ENCODE assay signal across 9 cellular contexts in the genomic region with DNA sequence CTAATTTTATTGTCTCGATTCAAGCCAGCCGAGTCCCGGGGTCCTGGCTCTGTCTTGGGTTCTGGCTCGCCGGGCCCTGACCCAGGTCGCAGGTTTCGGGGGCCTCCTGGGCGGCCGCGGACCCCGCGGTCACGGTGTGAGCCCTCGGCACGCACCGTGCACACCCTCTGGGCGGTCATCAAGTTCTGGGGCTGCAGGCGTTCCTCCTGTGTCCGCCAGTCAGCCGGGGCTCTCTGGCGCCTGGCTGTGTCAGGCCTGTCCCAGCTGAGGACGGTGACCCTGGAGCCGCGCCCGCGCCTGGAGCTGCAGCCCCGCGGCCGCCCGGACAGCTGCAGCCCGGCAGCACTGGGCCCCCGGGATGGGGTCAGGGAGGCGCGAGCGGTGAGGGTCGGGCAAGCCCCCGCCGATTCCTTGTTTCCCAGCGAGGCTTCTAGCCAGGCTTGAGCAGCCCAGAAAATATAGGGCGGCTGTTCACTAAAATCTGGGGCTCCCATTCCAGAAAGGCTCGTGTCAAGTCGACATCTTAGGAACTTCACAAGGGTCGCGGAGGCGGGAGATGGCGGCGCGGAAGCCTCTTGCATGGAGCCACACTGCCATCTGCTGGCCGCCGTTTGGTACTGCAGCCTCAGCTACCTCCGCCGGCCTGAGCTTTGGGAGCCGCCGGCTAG. TPM values are rescaled to one million over a fixed set of nuclear protein-coding genes. Genes with fewer than 3 reads are reported as not detected.
A peak's percentile ranks its signal among the peaks of the same experiment; 100 is the strongest.
DNase-seq lines count a peak whose midpoint lies in the region; ATAC-seq and TF ChIP-seq lines count a peak whose summit lies in the region.
"Had no signal": no experiment of that assay in that cellular context is flagged by ENCODE, and none has a peak within 500 bp of the region (broad histone marks: within the 10 kb centered on the region; RNA-seq: fewer than 3 reads in every experiment).

No MANE protein-coding gene starts in this region.

- H3K36me3 Mint-ChIP-seq in T-helper 17 cell (ENCODE audit: low read depth), result peaks cover 7% of the 10 kb centered on the region

- peak overlapping the region; percentile 83 for H3K4me3 Mint-ChIP-seq in T-helper 17 cell

- 2% methylated on average over 54 of the region's 54 CpGs for WGBS in right cardiac atrium

- H3K4me1 ChIP-seq in right cardiac atrium (ENCODE audit: control insufficient read depth, insufficient read depth, low read length) (peaks cover 4% of the 10 kb centered on the region), rectal smooth muscle tissue (ENCODE audit: control insufficient read depth, insufficient read depth, low read length) (no peaks in the 10 kb centered on the region), vagina (peaks cover 42% of the 10 kb centered on the region)

- peak overlapping the region; percentile 59 for H3K4me3 ChIP-seq in right cardiac atrium (ENCODE audit: low read length)
- peak overlapping the region; percentile 79 for H3K4me3 ChIP-seq in rectal smooth muscle tissue (ENCODE audit: low read length)
- H3K4me3 ChIP-seq in vagina, result peak overlapping the region; percentile 55 to 64

- H3K4me1 Mint-ChIP-seq in T-helper 17 cell, result peaks cover 21% of the 10 kb centered on the region

- H3K9me3 ChIP-seq in T-helper 17 cell (ENCODE audit: control insufficient read depth, low read length, poor library complexity, severe bottlenecking) (no peaks in the 10 kb centered on the region), right cardiac atrium (ENCODE audit: control insufficient read depth, low read length) (no peaks in the 10 kb centered on the region), vagina (no peaks in the 10 kb centered on the region)

- no peak overlapping the region for H3K27ac ChIP-seq in right cardiac atrium (ENCODE audit: low read length)
- H3K27ac ChIP-seq in rectal smooth muscle tissue (ENCODE audit: low read depth, low read length), result peak overlapping the region; percentile 64
- peak overlapping the region; percentile 75 for H3K27ac ChIP-seq in vagina

- peak overlapping the region; percentile 29 for H3K9ac ChIP-seq in rectal smooth muscle tissue (ENCODE audit: low read length)

- peak overlapping the region; percentile 78 for H3K27ac Mint-ChIP-seq in T-helper 17 cell

- peaks cover 80% of the 10 kb centered on the region for H3K27me3 Mint-ChIP-seq in T-helper 17 cell

- no peaks in the 10 kb centered on the region for H3K27me3 ChIP-seq in right cardiac atrium (ENCODE audit: control insufficient read depth, insufficient read depth)
- H3K27me3 ChIP-seq in rectal smooth muscle tissue (ENCODE audit: control insufficient read depth, insufficient read depth, low read length), result peaks cover 2% of the 10 kb centered on the region
- H3K27me3 ChIP-seq in vagina, result no peaks in the 10 kb centered on the region

- peak; percentile 98 to 100 (median 99) for TF ChIP-seq CTCF in vagina (IDR thresholded peaks at IDR 0.05)

- no peaks in the 10 kb centered on the region for H3K36me3 ChIP-seq in rectal smooth muscle tissue (ENCODE audit: control insufficient read depth, insufficient read depth, low read length)
- no peaks in the 10 kb centered on the region for H3K36me3 ChIP-seq in vagina

- TF ChIP-seq POLR2A in vagina (IDR thresholded peaks at IDR 0.05), result no peak

- intact Hi-C loops in right cardiac atrium (cut with DNase I) (loop anchor here (5.0 to 10.0 kb wide), 4 partner anchors 478 to 1276 kb away; no protein-coding TSS in a partner anchor), vagina (cut with DNase I) (loop anchor here (10.0 kb wide), 1 partner anchor 1306 kb away; no protein-coding TSS in a partner anchor)

- DNase-seq in DMS153 treated with DMSO at 0.1 percent for 48 hours (lab: John Stamatoyannopoulos, UW; ENCODE audit: unreplicated experiment) (peak; percentile 87), GOT3 (lab: John Stamatoyannopoulos, UW) (peak; percentile 81), NCI-H1105 (lab: John Stamatoyannopoulos, UW) (peak; percentile 81), T-helper 17 cell (peak; percentile 76 to 83 (median 78)), amniotic stem cell (lab: John Stamatoyannopoulos, UW) (peak; percentile 48), right cardiac atrium (peak; percentile 85 to 93 (median 92)), vagina (ENCODE audit: extremely low spot score in 2 of 2) (no peak)

- peak; percentile 85 for ATAC-seq in T-helper 17 cell
- peak; percentile 71 to 88 for ATAC-seq in right cardiac atrium

RNA-seq across cellular contexts. Expression of gene HOXA7, which starts 4.2 kb away (rescaled TPM):
- not detected for total RNA-seq in T-helper 17 cell
- not detected for total RNA-seq in right cardiac atrium
- polyA plus RNA-seq in right cardiac atrium, result 0.11 TPM
- 23.8 TPM for total RNA-seq in vagina
- total RNA-seq: temporal lobe had no signal

RNA-seq across cellular contexts. Expression of gene HOXA9, which starts 4.7 kb away (rescaled TPM):
- total RNA-seq in T-helper 17 cell, result not detected
- total RNA-seq in right cardiac atrium, result not detected
- not detected for polyA plus RNA-seq in right cardiac atrium
- total RNA-seq in vagina, result 13.0 TPM

RNA-seq across cellular contexts. Expression of gene HOXA3, which starts 8.3 kb away (rescaled TPM):
- not detected for total RNA-seq in T-helper 17 cell
- total RNA-seq in right cardiac atrium, result 1 to 10 TPM in 1 of 4 donors, under 1 TPM in 3; 0.28 to 1.3 (median 0.43) TPM
- 1.0 TPM for polyA plus RNA-seq in right cardiac atrium
- total RNA-seq in vagina, result 3.9 TPM
- total RNA-seq: temporal lobe had no signal

RNA-seq across cellular contexts. Expression of gene HOXA6, which starts 13.1 kb away (rescaled TPM):
- not detected for total RNA-seq in T-helper 17 cell
- not detected for total RNA-seq in right cardiac atrium
- polyA plus RNA-seq in right cardiac atrium, result not detected
- 1.7 TPM for total RNA-seq in vagina
- total RNA-seq: temporal lobe had no signal

RNA-seq across cellular contexts. Expression of gene HOXA10, which starts 13.4 kb away (rescaled TPM):
- not detected for total RNA-seq in T-helper 17 cell
- not detected for total RNA-seq in right cardiac atrium
- not detected for polyA plus RNA-seq in right cardiac atrium
- total RNA-seq in vagina, result 19.2 TPM
- total RNA-seq: temporal lobe had no signal

Comparison
In these comparisons a context has a peak if more than half of its experiments do, and no peak if none do; other contexts are left out.
1. DNase-seq: peak in DMS153 treated with DMSO at 0.1 percent for 48 hours (single experiment), GOT3 (single experiment), NCI-H1105 (single experiment), T-helper 17 cell (3 of 3), amniotic stem cell (single experiment) and right cardiac atrium (3 of 3); none in vagina (0 of 2).
2. RNA of gene HOXA7, which starts 4.2 kb away (total RNA-seq): 23.8 TPM in vagina (single experiment); not detected in T-helper 17 cell and not detected in right cardiac atrium; every median in the first group is over 10 times any median in the second.
3. RNA of gene HOXA9, which starts 4.7 kb away (total RNA-seq): 13.0 TPM in vagina (single experiment); not detected in T-helper 17 cell and not detected in right cardiac atrium; every median in the first group is over 10 times any median in the second.
4. Peak in every context shown above with its lines, with median percentiles within 50 percentile points of each other: H3K4me3 ChIP-seq.